Comparison of ENCODE assay signal across 15 cellular contexts in genomic region chrX:103361798-103362197, GRCh38. TPM values are rescaled to one million over a fixed set of nuclear protein-coding genes. Genes with fewer than 3 reads are reported as not detected.
"Had no signal": no experiment of that assay in that cellular context is flagged by ENCODE, and none has a peak within 500 bp of the region (broad histone marks: within the 10 kb centered on the region; RNA-seq: fewer than 3 reads in every experiment).

No MANE protein-coding gene starts in this region.

- H3K4me3 ChIP-seq: lower lobe of right lung, neural progenitor cell, tibial artery had no signal

- H3K36me3 Mint-ChIP-seq: stimulated activated effector memory CD8-positive, alpha-beta T cell treated with anti-CD3 and anti-CD28 coated beads, Interleukin-12 subunit alpha, Interleukin-12 subunit beta, amount 100 ng/mL, for 72 hours had no signal

- H3K27ac Mint-ChIP-seq: activated naive CD8-positive, alpha-beta T cell treated with anti-CD3 and anti-CD28 coated beads, Interleukin-2, amount 50 U/mL, for 24 hours; activated T-helper 17 cell treated with anti-CD3 and anti-CD28 coated beads, Interleukin-2, amount 50 U/mL, for 72 hours; dendritic cell treated with granulocyte-macrophage colony-stimulating factor and Interleukin-4, amounts not matched to agents 40 ng/mL and 50 ng/mL, for 4 days; neural progenitor cell; stimulated activated effector memory CD8-positive, alpha-beta T cell treated with anti-CD3 and anti-CD28 coated beads, Interleukin-12 subunit alpha, Interleukin-12 subunit beta, amount 100 ng/mL, for 72 hours had no signal

- H3K9ac ChIP-seq: neural progenitor cell had no signal

- H3K27ac ChIP-seq: lower lobe of right lung, neural progenitor cell, tibial artery had no signal

- H3K4me3 Mint-ChIP-seq: activated naive CD8-positive, alpha-beta T cell treated with anti-CD3 and anti-CD28 coated beads, Interleukin-2, amount 50 U/mL, for 24 hours; activated T-helper 17 cell treated with anti-CD3 and anti-CD28 coated beads, Interleukin-2, amount 50 U/mL, for 72 hours; dendritic cell treated with granulocyte-macrophage colony-stimulating factor and Interleukin-4, amounts not matched to agents 40 ng/mL and 50 ng/mL, for 4 days; neural progenitor cell; stimulated activated effector memory CD8-positive, alpha-beta T cell treated with anti-CD3 and anti-CD28 coated beads, Interleukin-12 subunit alpha, Interleukin-12 subunit beta, amount 100 ng/mL, for 72 hours had no signal

- DNase-seq: activated CD4-positive, alpha-beta T cell treated with anti-CD3 and anti-CD28 coated beads, Interleukin-2, amount 50 U/mL, for 48 hours; activated CD4-positive, CD25-positive, alpha-beta regulatory T cell treated with anti-CD3 and anti-CD28 coated beads, Interleukin-2, amount 50 U/mL, for 72 hours; activated naive CD4-positive, alpha-beta T cell treated with Interleukin-2 at 50 U/mL for 16 hours; activated naive CD8-positive, alpha-beta T cell treated with anti-CD3 and anti-CD28 coated beads, Interleukin-2, amount 50 U/mL, for 24 hours; aorta; effector memory CD4-positive, alpha-beta T cell; hippocampal formation; kidney glomerular epithelial cell; lower lobe of right lung; tibial artery had no signal

- H3K36me3 ChIP-seq: lower lobe of right lung, tibial artery had no signal

- ATAC-seq: activated naive CD8-positive, alpha-beta T cell treated with anti-CD3 and anti-CD28 coated beads, Interleukin-2, amount 50 U/mL, for 24 hours; activated T-helper 17 cell treated with anti-CD3 and anti-CD28 coated beads, Interleukin-2, amount 50 U/mL, for 72 hours; lower lobe of right lung; stimulated activated effector memory CD8-positive, alpha-beta T cell treated with anti-CD3 and anti-CD28 coated beads, Interleukin-12 subunit alpha, Interleukin-12 subunit beta, amount 100 ng/mL, for 72 hours had no signal

- H3K27me3 Mint-ChIP-seq: activated naive CD8-positive, alpha-beta T cell treated with anti-CD3 and anti-CD28 coated beads, Interleukin-2, amount 50 U/mL, for 24 hours; activated T-helper 17 cell treated with anti-CD3 and anti-CD28 coated beads, Interleukin-2, amount 50 U/mL, for 72 hours; dendritic cell treated with granulocyte-macrophage colony-stimulating factor and Interleukin-4, amounts not matched to agents 40 ng/mL and 50 ng/mL, for 4 days had no signal

- H3K4me1 ChIP-seq: lower lobe of right lung, tibial artery had no signal

- H3K27me3 ChIP-seq: neural progenitor cell, tibial artery had no signal

- H3K4me1 Mint-ChIP-seq: activated T-helper 17 cell treated with anti-CD3 and anti-CD28 coated beads, Interleukin-2, amount 50 U/mL, for 72 hours; stimulated activated effector memory CD8-positive, alpha-beta T cell treated with anti-CD3 and anti-CD28 coated beads, Interleukin-12 subunit alpha, Interleukin-12 subunit beta, amount 100 ng/mL, for 72 hours had no signal

- H3K9me3 Mint-ChIP-seq: activated naive CD8-positive, alpha-beta T cell treated with anti-CD3 and anti-CD28 coated beads, Interleukin-2, amount 50 U/mL, for 24 hours; activated T-helper 17 cell treated with anti-CD3 and anti-CD28 coated beads, Interleukin-2, amount 50 U/mL, for 72 hours; dendritic cell treated with granulocyte-macrophage colony-stimulating factor and Interleukin-4, amounts not matched to agents 40 ng/mL and 50 ng/mL, for 4 days; neural progenitor cell; stimulated activated effector memory CD8-positive, alpha-beta T cell treated with anti-CD3 and anti-CD28 coated beads, Interleukin-12 subunit alpha, Interleukin-12 subunit beta, amount 100 ng/mL, for 72 hours had no signal

- H3K9me3 ChIP-seq: lower lobe of right lung, tibial artery had no signal

RNA-seq across cellular contexts. Expression of gene TCEAL7, which starts 31.8 kb away (rescaled TPM):
- total RNA-seq: activated T-helper 17 cell treated with anti-CD3 and anti-CD28 coated beads, Interleukin-2, amount 50 U/mL, for 72 hours; T-helper 1 cell treated with Interleukin-12 subunit alpha and Interleukin-12 subunit beta and Interleukin-4 antibody, amounts not matched to agents 30 ng/mL and 1 ng/mL, for 36 hours had no signal
